Comparison of ENCODE assay signal across 12 cellular contexts in the genomic region with DNA sequence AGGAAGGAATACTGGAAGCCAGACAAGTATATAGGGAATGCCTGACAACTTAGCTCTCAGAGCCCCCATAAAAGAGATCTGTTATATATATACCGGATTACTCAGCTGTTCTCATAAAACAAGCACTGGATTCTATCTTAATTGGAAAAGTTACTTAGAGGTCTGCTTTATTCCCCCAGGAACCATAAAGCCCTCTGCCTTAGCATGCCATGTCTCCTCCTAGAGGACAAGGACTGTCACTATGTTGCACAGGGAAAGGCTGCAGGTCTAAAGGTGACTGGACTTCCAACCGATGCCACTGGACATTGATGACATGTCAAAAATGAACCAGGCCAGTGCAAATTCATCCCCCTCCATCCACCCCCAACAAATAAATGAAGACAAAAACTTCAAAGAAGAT. TPM values are rescaled to one million over a fixed set of nuclear protein-coding genes. Genes with fewer than 3 reads are reported as not detected.
DNase-seq lines count a peak whose midpoint lies in the region; ATAC-seq and TF ChIP-seq lines count a peak whose summit lies in the region.
"Had no signal": no experiment of that assay in that cellular context is flagged by ENCODE, and none has a peak within 500 bp of the region (broad histone marks: within the 10 kb centered on the region; RNA-seq: fewer than 3 reads in every experiment).

No MANE protein-coding gene starts in this region.

- intact Hi-C loops in esophagus squamous epithelium (cut with DNase I), result no loop called here

- H3K36me3 ChIP-seq in SJSA1 (peaks cover 51% of the 10 kb centered on the region), esophagus squamous epithelium (peaks cover 0 to 24% (median 0%) of the 10 kb centered on the region in 3 donors)

- TF ChIP-seq CTCF in C4-2B (conservative IDR thresholded peaks at IDR 0.05) (peak; percentile 28), esophagus squamous epithelium (IDR thresholded peaks at IDR 0.05) (peak in 2 of 6 experiments; percentile 11)

- 84% methylated on average over 2 of the region's 2 CpGs for WGBS in esophagus squamous epithelium, 2 donors

- DNase-seq in H4 (ENCODE audit: low spot score), result peak; percentile 64
- peak in 1 of 2 experiments; percentile 67 for DNase-seq in SJSA1 (ENCODE audit: low read depth in 1 of 2, low spot score in 2 of 2)
- DNase-seq in left kidney (ENCODE audit: low read depth, low spot score), result peak; percentile 23
- DNase-seq in esophagus squamous epithelium (lab: John Stamatoyannopoulos, UW), result no peak
- DNase-seq in stimulated activated CD4-positive, alpha-beta T cell treated with anti-CD3 and anti-CD28 coated beads, Interleukin-4, amount 100 ng/mL, for 4 hours, result no peak
- DNase-seq: aorta; NCI-H2107; stimulated activated naive B cell treated with anti-CD40 and anti-IgM and Interleukin-4, amounts not matched to agents 10 μg/mL and 1 μg/mL and 100 μg/mL, for 72 hours; T-cell had no signal

- H3K4me1 ChIP-seq in SJSA1 (replicated peaks) (peaks cover 67% of the 10 kb centered on the region), esophagus squamous epithelium (peaks cover 0 to 53% (median 8%) of the 10 kb centered on the region in 3 donors)

- H3K27me3 ChIP-seq in SJSA1 (replicated peaks), result no peaks in the 10 kb centered on the region
- H3K27me3 ChIP-seq in esophagus squamous epithelium, result no peaks in the 10 kb centered on the region

- H3K4me3 ChIP-seq in SJSA1 (no peak overlapping the region), esophagus squamous epithelium (no peak overlapping the region)

- H3K9me3 ChIP-seq in SJSA1 (replicated peaks) (no peaks in the 10 kb centered on the region), esophagus squamous epithelium (no peaks in the 10 kb centered on the region)

- H3K27ac ChIP-seq in C4-2B, result no peak overlapping the region
- H3K27ac ChIP-seq in SJSA1, result peak overlapping the region; percentile 41
- no peak overlapping the region for H3K27ac ChIP-seq in esophagus squamous epithelium

- no peak for ATAC-seq in GM18861 (IDR thresholded peaks at IDR 0.05; ENCODE audit: unreplicated experiment)
- no peak for ATAC-seq in GM21576 (IDR thresholded peaks at IDR 0.05; ENCODE audit: unreplicated experiment)
- ATAC-seq: stimulated activated naive B cell treated with anti-CD40 and anti-IgM and Interleukin-4, amounts not matched to agents 10 μg/mL and 1 μg/mL and 100 μg/mL, for 72 hours; T-cell had no signal

- no peak for TF ChIP-seq POLR2A in esophagus squamous epithelium (IDR thresholded peaks at IDR 0.05)

RNA-seq across cellular contexts. Expression of a gene that starts 6.4 kb away (rescaled TPM):
- 57.0 and 62.4 TPM in 2 replicates for total RNA-seq in H4 (2014; rRNA removed; shearing (Covaris generic))
- total RNA-seq in SJSA1 (2014; rRNA removed; shearing (Covaris generic)), result 60.8 and 86.5 TPM in 2 replicates
- 10 to 100 TPM; 17.8 to 24.8 (median 21.4) TPM for total RNA-seq in esophagus squamous epithelium

RNA-seq across cellular contexts. Expression of a gene that starts 29.6 kb away (rescaled TPM):
- 2.1 TPM in 1 of 2 replicates, not detected in the other for total RNA-seq in H4 (2014; rRNA removed; shearing (Covaris generic))
- total RNA-seq in SJSA1 (2014; rRNA removed; shearing (Covaris generic)), result 3.3 TPM in 1 of 2 replicates, not detected in the other
- total RNA-seq in esophagus squamous epithelium, result 1 to 10 TPM in 2 of 4 donors, under 1 TPM in 1, not detected in 1; 0.30 to 3.4 (median 2.7) TPM

Comparison
In these comparisons a context has a peak if more than half of its experiments do, and no peak if none do; other contexts are left out.
1. DNase-seq: peak in H4 (single experiment) and left kidney (single experiment); none in esophagus squamous epithelium (single experiment) and stimulated activated CD4-positive, alpha-beta T cell treated with anti-CD3 and anti-CD28 coated beads, Interleukin-4, amount 100 ng/mL, for 4 hours (0 of 2).